22 cellular contexts compared by ENCODE assay signal in the genomic region with DNA sequence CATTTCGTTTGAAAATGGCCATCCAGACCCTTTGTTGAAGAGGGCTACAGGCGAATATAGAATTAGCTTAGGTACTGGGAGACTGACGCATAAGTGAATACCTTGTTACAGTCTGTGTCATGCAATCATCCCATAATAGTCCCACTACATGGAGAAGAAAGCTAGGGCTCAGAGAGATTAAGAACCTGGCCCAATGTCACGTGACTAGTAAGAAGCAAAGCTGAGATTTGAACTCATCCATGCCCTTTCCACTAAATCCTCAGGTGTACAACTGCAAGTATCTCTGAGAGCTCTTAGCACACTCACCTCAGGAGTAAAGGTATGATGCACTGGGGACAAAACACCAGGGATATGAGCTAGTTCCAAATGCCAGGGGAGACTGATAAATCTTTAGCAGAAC.
"Had no signal": no experiment of that assay in that cellular context is flagged by ENCODE, and none has a peak within 500 bp of the region (broad histone marks: within the 10 kb centered on the region; RNA-seq: fewer than 3 reads in every experiment).

No MANE protein-coding gene starts in this region.

- ATAC-seq: left colon; left lung; lower lobe of right lung; naive thymus-derived CD8-positive, alpha-beta T cell; pancreas; right cardiac atrium; stimulated activated effector memory CD8-positive, alpha-beta T cell treated with anti-CD3 and anti-CD28 coated beads, Interleukin-12 subunit alpha, Interleukin-12 subunit beta, amount 100 ng/mL, for 72 hours had no signal

- H3K27ac ChIP-seq: left lung, lower lobe of right lung, pancreas, prostate gland, sigmoid colon, spleen, tibial nerve, uterus had no signal

- H3K27me3 ChIP-seq: tibial nerve, uterus had no signal

- H3K36me3 ChIP-seq: left lung, lower lobe of right lung, pancreas, prostate gland, sigmoid colon, spleen, tibial nerve, uterus had no signal

- H3K4me1 ChIP-seq: left lung, lower lobe of right lung, pancreas, prostate gland, sigmoid colon, spleen, tibial nerve, uterus had no signal

- H3K9me3 ChIP-seq: left lung, lower lobe of right lung, pancreas, prostate gland, sigmoid colon, spleen, tibial nerve, uterus had no signal

- H3K4me3 ChIP-seq: left lung, lower lobe of right lung, pancreas, prostate gland, sigmoid colon, spleen, tibial nerve, uterus had no signal

- DNase-seq: kidney; left colon; left lung; lower lobe of right lung; mammary epithelial cell; mesenchymal stem cell; naive thymus-derived CD8-positive, alpha-beta T cell; nucleus accumbens; pancreas; posterior cingulate gyrus; right cardiac atrium; sigmoid colon; small intestine; spleen; stimulated activated CD4-positive, alpha-beta T cell treated with anti-CD3 and anti-CD28 coated beads, Interleukin-4, amount 100 ng/mL, for 24 hours; stimulated activated naive CD4-positive, alpha-beta T cell; substantia nigra; uterus had no signal

- FAIRE-seq: islet of Langerhans, kidney, pancreas, small intestine had no signal
